Comparison of ENCODE assay signal across 16 cellular contexts in genomic region chr17:48056879-48057278, GRCh38. TPM values are rescaled to one million over a fixed set of nuclear protein-coding genes. Genes with fewer than 3 reads are reported as not detected.
A peak's percentile ranks its signal among the peaks of the same experiment; 100 is the strongest.
DNase-seq lines count a peak whose midpoint lies in the region; ATAC-seq and TF ChIP-seq lines count a peak whose summit lies in the region.
"Had no signal": no experiment of that assay in that cellular context is flagged by ENCODE, and none has a peak within 500 bp of the region (broad histone marks: within the 10 kb centered on the region; RNA-seq: fewer than 3 reads in every experiment).

No MANE protein-coding gene starts in this region.

- H3K9me3 Mint-ChIP-seq in natural killer cell treated with Interleukin-12 subunit alpha and Interleukin-12 subunit beta and Interleukin-15 and Interleukin-18, amount 100 ng/mL, for 72 hours, result no peaks in the 10 kb centered on the region
- H3K9me3 Mint-ChIP-seq in natural killer cell (no peaks in the 10 kb centered on the region), endothelial cell (ENCODE audit: unreplicated experiment) (no peaks in the 10 kb centered on the region)
- no peaks in the 10 kb centered on the region for H3K9me3 Mint-ChIP-seq in stimulated activated naive CD8-positive, alpha-beta T cell treated with anti-CD3 and anti-CD28 coated beads, Interleukin-15, amount 100 ng/mL, for 72 hours
- H3K9me3 Mint-ChIP-seq: HFFc6 had no signal

- H3K27ac ChIP-seq in SK-N-MC, result peak overlapping the region; percentile 96; the same call in 1 of the 2 replicates

- no peak for TF ChIP-seq POLR2A in erythroblast (IDR thresholded peaks at IDR 0.05; ENCODE audit: low read length)

- peak overlapping the region; percentile 75 for H3K4me3 Mint-ChIP-seq in natural killer cell treated with Interleukin-12 subunit alpha and Interleukin-12 subunit beta and Interleukin-15 and Interleukin-18, amount 100 ng/mL, for 72 hours
- H3K4me3 Mint-ChIP-seq in natural killer cell (no peak overlapping the region), endothelial cell (ENCODE audit: unreplicated experiment) (peak overlapping the region; percentile 77)
- peak overlapping the region; percentile 88 to 93 for H3K4me3 Mint-ChIP-seq in stimulated activated naive CD8-positive, alpha-beta T cell treated with anti-CD3 and anti-CD28 coated beads, Interleukin-15, amount 100 ng/mL, for 72 hours
- H3K4me3 Mint-ChIP-seq: HFFc6 had no signal

- H3K27me3 Mint-ChIP-seq in natural killer cell treated with Interleukin-12 subunit alpha and Interleukin-12 subunit beta and Interleukin-15 and Interleukin-18, amount 100 ng/mL, for 72 hours, result no peaks in the 10 kb centered on the region
- H3K27me3 Mint-ChIP-seq in natural killer cell (ENCODE audit: low read depth in 2 of 2) (no peaks in the 10 kb centered on the region), endothelial cell (ENCODE audit: unreplicated experiment) (peaks cover 4% of the 10 kb centered on the region)
- H3K27me3 Mint-ChIP-seq in stimulated activated naive CD8-positive, alpha-beta T cell treated with anti-CD3 and anti-CD28 coated beads, Interleukin-15, amount 100 ng/mL, for 72 hours, result no peaks in the 10 kb centered on the region

- H3K4me1 Mint-ChIP-seq in natural killer cell treated with Interleukin-12 subunit alpha and Interleukin-12 subunit beta and Interleukin-15 and Interleukin-18, amount 100 ng/mL, for 72 hours (ENCODE audit: low read depth in 2 of 2), result peaks cover 40 to 59% of the 10 kb centered on the region in 2 donors
- H3K4me1 Mint-ChIP-seq in natural killer cell (peaks cover 25 to 45% of the 10 kb centered on the region in 2 donors), endothelial cell (ENCODE audit: unreplicated experiment) (peaks cover 76% of the 10 kb centered on the region)
- peaks cover 95% of the 10 kb centered on the region for H3K4me1 Mint-ChIP-seq in stimulated activated naive CD8-positive, alpha-beta T cell treated with anti-CD3 and anti-CD28 coated beads, Interleukin-15, amount 100 ng/mL, for 72 hours

- no peak overlapping the region for H3K4me3 ChIP-seq in SK-N-MC

- TF ChIP-seq CTCF in natural killer cell (IDR thresholded peaks at IDR 0.05) (no peak), endothelial cell (IDR thresholded peaks at IDR 0.05; ENCODE audit: unreplicated experiment) (no peak)

- intact Hi-C loops in natural killer cell (cut with micrococcal nuclease), result no loop called here

- H3K9ac ChIP-seq in SK-N-MC (ENCODE audit: insufficient read length), result no peak overlapping the region
- H3K9ac ChIP-seq: SK-N-SH had no signal

- peaks cover 29% of the 10 kb centered on the region for H3K36me3 Mint-ChIP-seq in natural killer cell treated with Interleukin-12 subunit alpha and Interleukin-12 subunit beta and Interleukin-15 and Interleukin-18, amount 100 ng/mL, for 72 hours
- H3K36me3 Mint-ChIP-seq in natural killer cell (no peaks in the 10 kb centered on the region), endothelial cell (ENCODE audit: low read depth, unreplicated experiment) (peaks cover 78% of the 10 kb centered on the region)

- H3K27ac Mint-ChIP-seq in natural killer cell treated with Interleukin-12 subunit alpha and Interleukin-12 subunit beta and Interleukin-15 and Interleukin-18, amount 100 ng/mL, for 72 hours, result peak overlapping the region; percentile 97 to 99
- H3K27ac Mint-ChIP-seq in natural killer cell (peak overlapping the region in 1 of 2 donors; percentile 54), endothelial cell (ENCODE audit: unreplicated experiment) (no peak overlapping the region)
- peak overlapping the region; percentile 100 for H3K27ac Mint-ChIP-seq in stimulated activated naive CD8-positive, alpha-beta T cell treated with anti-CD3 and anti-CD28 coated beads, Interleukin-15, amount 100 ng/mL, for 72 hours

- no peak for DNase-seq in natural killer cell treated with Interleukin-12 subunit alpha and Interleukin-12 subunit beta and Interleukin-15 and Interleukin-18, amount 100 ng/mL, for 72 hours (ENCODE audit: low spot score)
- DNase-seq in natural killer cell (no peak), SK-N-MC (ENCODE audit: low read depth, low spot score) (no peak), endothelial cell (ENCODE audit: low spot score) (no peak), amniotic stem cell (lab: John Stamatoyannopoulos, UW) (no peak), cortex of kidney (lab: John Stamatoyannopoulos, UW) (no peak), erythroblast (lab: John Stamatoyannopoulos, UW) (no peak)
- no peak for DNase-seq in stimulated activated naive CD8-positive, alpha-beta T cell treated with anti-CD3 and anti-CD28 coated beads, Interleukin-15, amount 100 ng/mL, for 72 hours
- DNase-seq: activated gamma-delta T cell treated with Interleukin-2 at 50 U/mL for 16 hours; HFFc6; NCI-H1694 treated with DMSO at 0.1 percent for 48 hours; NCI-H774; SK-N-SH; stimulated activated CD4-positive, alpha-beta T cell treated with anti-CD3 and anti-CD28 coated beads, Interleukin-4, amount 100 ng/mL, for 1 hour; stimulated activated naive CD4-positive, alpha-beta T cell treated with Interleukin-2 at 50 U/mL for 16 hours had no signal

- H3K9me3 ChIP-seq in SK-N-MC (ENCODE audit: low read depth, low read length), result no peaks in the 10 kb centered on the region
- H3K9me3 ChIP-seq: SK-N-SH had no signal

- ATAC-seq in natural killer cell treated with Interleukin-12 subunit alpha and Interleukin-12 subunit beta and Interleukin-15 and Interleukin-18, amount 100 ng/mL, for 72 hours, result no peak
- ATAC-seq in natural killer cell, result no peak
- ATAC-seq in stimulated activated naive CD8-positive, alpha-beta T cell treated with anti-CD3 and anti-CD28 coated beads, Interleukin-15, amount 100 ng/mL, for 72 hours, result no peak
- ATAC-seq: HepG2 had no signal

- peaks cover 81% of the 10 kb centered on the region for H3K36me3 ChIP-seq in SK-N-MC (ENCODE audit: insufficient read depth, low read length)

RNA-seq across cellular contexts. Expression of gene NFE2L1, which starts 8.7 kb away (rescaled TPM):
- 100 to 1,000 TPM; 103 to 153 TPM for total RNA-seq in natural killer cell treated with Interleukin-12 subunit alpha and Interleukin-12 subunit beta and Interleukin-15 and Interleukin-18, amount 100 ng/mL, for 72 hours
- 10 to 100 TPM; 38.6 to 53.4 (median 47.5) TPM for total RNA-seq in natural killer cell
- total RNA-seq in endothelial cell (ENCODE audit: unreplicated experiment), result 243 TPM

RNA-seq across cellular contexts. Expression of gene COPZ2, which starts 19.3 kb away (rescaled TPM):
- total RNA-seq in natural killer cell treated with Interleukin-12 subunit alpha and Interleukin-12 subunit beta and Interleukin-15 and Interleukin-18, amount 100 ng/mL, for 72 hours, result 10 to 100 TPM; 14.9 to 32.9 TPM
- total RNA-seq in natural killer cell (10 to 100 TPM; 15.9 to 19.1 (median 16.5) TPM), endothelial cell (ENCODE audit: unreplicated experiment) (not detected)

RNA-seq across cellular contexts. Expression of gene CBX1, which starts 44.4 kb away (rescaled TPM):
- 10 to 100 TPM; 51.8 to 58.5 TPM for total RNA-seq in natural killer cell treated with Interleukin-12 subunit alpha and Interleukin-12 subunit beta and Interleukin-15 and Interleukin-18, amount 100 ng/mL, for 72 hours
- total RNA-seq in natural killer cell (10 to 100 TPM; 16.9 to 25.4 (median 22.6) TPM), endothelial cell (ENCODE audit: unreplicated experiment) (91.1 TPM)

RNA-seq across cellular contexts. Expression of gene SNX11, which starts 50.7 kb away (rescaled TPM):
- 100 to 1,000 TPM in 1 of 2 donors, 10 to 100 TPM in 1; 82.2 to 164 TPM for total RNA-seq in natural killer cell treated with Interleukin-12 subunit alpha and Interleukin-12 subunit beta and Interleukin-15 and Interleukin-18, amount 100 ng/mL, for 72 hours
- total RNA-seq in natural killer cell (10 to 100 TPM; 22.4 to 43.2 (median 33.2) TPM), endothelial cell (ENCODE audit: unreplicated experiment) (16.6 TPM)

Comparison
In these comparisons a context has a peak if more than half of its experiments do, and no peak if none do; other contexts are left out.
1. RNA of gene COPZ2, which starts 19.3 kb away (total RNA-seq): 14.9 to 32.9 TPM in natural killer cell treated with Interleukin-12 subunit alpha and Interleukin-12 subunit beta and Interleukin-15 and Interleukin-18, amount 100 ng/mL, for 72 hours and 15.9 to 19.1 TPM in natural killer cell; not detected in endothelial cell (single experiment); every median in the first group is over 10 times any median in the second.